In the genomic region with DNA sequence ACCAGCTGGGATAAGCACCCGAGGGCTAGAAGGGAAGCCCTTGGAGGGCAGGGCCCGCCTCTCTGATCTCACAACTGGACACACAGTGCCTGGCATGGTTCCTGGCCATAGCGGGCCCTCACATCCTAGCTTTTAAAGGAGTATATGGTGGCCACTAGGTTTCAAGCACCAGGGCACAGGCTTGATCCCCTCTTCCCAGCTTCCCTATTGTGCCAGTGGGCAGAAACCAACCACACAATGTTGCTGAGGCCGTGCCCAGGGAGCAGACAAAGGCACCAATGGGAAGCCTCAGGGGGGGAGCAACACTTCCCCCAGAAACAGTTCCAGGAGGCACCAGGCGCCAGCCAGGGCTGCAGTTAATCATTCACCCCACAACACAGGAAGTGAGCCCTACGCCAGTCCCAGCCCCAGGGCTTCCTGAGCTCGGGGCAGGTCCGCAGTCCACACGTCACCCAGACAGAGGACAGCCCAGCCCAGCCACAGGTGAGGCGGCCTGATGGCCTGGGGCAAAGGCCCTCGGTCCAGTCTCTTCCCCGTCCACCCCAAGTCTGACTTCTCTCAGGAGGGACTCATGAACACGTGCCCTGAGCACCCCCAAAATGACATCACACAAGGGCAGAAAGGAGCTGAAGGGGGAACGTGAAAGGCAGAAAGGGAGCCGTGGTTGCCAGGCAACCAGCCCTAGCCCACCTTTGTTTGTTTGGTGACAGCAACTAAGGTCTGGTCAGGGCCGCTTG, we compare ENCODE assay signal across 1 cellular context.
TF ChIP-seq lines count a peak whose summit lies in the region.

No MANE protein-coding gene starts in this region.

TF ChIP-seq in liver, 16 proteins besides CTCF, POLR2A, EP300 and RAD21:
- peak; percentile 82 for TF ChIP-seq HNF4G (IDR thresholded peaks at IDR 0.05)
- TF ChIP-seq, protein P1, sequence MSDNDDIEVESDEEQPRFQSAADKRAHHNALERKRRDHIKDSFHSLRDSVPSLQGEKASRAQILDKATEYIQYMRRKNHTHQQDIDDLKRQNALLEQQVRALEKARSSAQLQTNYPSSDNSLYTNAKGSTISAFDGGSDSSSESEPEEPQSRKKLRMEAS (IDR thresholded peaks at IDR 0.05): no peak
- TF ChIP-seq ATF3 (IDR thresholded peaks at IDR 0.05): no peak
- TF ChIP-seq, protein P2, sequence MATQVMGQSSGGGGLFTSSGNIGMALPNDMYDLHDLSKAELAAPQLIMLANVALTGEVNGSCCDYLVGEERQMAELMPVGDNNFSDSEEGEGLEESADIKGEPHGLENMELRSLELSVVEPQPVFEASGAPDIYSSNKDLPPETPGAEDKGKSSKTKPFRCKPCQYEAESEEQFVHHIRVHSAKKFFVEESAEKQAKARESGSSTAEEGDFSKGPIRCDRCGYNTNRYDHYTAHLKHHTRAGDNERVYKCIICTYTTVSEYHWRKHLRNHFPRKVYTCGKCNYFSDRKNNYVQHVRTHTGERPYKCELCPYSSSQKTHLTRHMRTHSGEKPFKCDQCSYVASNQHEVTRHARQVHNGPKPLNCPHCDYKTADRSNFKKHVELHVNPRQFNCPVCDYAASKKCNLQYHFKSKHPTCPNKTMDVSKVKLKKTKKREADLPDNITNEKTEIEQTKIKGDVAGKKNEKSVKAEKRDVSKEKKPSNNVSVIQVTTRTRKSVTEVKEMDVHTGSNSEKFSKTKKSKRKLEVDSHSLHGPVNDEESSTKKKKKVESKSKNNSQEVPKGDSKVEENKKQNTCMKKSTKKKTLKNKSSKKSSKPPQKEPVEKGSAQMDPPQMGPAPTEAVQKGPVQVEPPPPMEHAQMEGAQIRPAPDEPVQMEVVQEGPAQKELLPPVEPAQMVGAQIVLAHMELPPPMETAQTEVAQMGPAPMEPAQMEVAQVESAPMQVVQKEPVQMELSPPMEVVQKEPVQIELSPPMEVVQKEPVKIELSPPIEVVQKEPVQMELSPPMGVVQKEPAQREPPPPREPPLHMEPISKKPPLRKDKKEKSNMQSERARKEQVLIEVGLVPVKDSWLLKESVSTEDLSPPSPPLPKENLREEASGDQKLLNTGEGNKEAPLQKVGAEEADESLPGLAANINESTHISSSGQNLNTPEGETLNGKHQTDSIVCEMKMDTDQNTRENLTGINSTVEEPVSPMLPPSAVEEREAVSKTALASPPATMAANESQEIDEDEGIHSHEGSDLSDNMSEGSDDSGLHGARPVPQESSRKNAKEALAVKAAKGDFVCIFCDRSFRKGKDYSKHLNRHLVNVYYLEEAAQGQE (IDR thresholded peaks at IDR 0.05): peak; percentile 86
- peak; percentile 45 to 90 for TF ChIP-seq GABPA (IDR thresholded peaks at IDR 0.05 in 1 of 2, conservative IDR thresholded peaks at IDR 0.05 in 1 of 2)
- TF ChIP-seq, protein P3, sequence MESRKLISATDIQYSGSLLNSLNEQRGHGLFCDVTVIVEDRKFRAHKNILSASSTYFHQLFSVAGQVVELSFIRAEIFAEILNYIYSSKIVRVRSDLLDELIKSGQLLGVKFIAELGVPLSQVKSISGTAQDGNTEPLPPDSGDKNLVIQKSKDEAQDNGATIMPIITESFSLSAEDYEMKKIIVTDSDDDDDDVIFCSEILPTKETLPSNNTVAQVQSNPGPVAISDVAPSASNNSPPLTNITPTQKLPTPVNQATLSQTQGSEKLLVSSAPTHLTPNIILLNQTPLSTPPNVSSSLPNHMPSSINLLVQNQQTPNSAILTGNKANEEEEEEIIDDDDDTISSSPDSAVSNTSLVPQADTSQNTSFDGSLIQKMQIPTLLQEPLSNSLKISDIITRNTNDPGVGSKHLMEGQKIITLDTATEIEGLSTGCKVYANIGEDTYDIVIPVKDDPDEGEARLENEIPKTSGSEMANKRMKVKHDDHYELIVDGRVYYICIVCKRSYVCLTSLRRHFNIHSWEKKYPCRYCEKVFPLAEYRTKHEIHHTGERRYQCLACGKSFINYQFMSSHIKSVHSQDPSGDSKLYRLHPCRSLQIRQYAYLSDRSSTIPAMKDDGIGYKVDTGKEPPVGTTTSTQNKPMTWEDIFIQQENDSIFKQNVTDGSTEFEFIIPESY (IDR thresholded peaks at IDR 0.05): no peak
- TF ChIP-seq FOXA2 (IDR thresholded peaks at IDR 0.05): no peak
- TF ChIP-seq YY1 (IDR thresholded peaks at IDR 0.05): peak; percentile 73
- peak; percentile 95 to 96 for TF ChIP-seq HNF4A (conservative IDR thresholded peaks at IDR 0.05)
- TF ChIP-seq FOXA1 (IDR thresholded peaks at IDR 0.05): no peak
- TF ChIP-seq RXRA (IDR thresholded peaks at IDR 0.05): peak; percentile 63 to 75
- TF ChIP-seq JUND (IDR thresholded peaks at IDR 0.05): peak in 1 of 2 donors; percentile 32
- no peak for TF ChIP-seq EGR1 (IDR thresholded peaks at IDR 0.05; ENCODE audit: low read depth in 2 of 2)
- peak; percentile 91 for TF ChIP-seq SP1 (IDR thresholded peaks at IDR 0.05)
- peak; percentile 63 for TF ChIP-seq TAF1 (conservative IDR thresholded peaks at IDR 0.05)
- TF ChIP-seq NR2F2 (IDR thresholded peaks at IDR 0.05): peak; percentile 24
TF ChIP-seq in liver: peak in this region for 10.
